In genomic region chr13:97435297-97435682, GRCh38 we compare ENCODE assay signal across 8 cellular contexts. TPM values are rescaled to one million over a fixed set of nuclear protein-coding genes. Genes with fewer than 3 reads are reported as not detected.
DNase-seq lines count a peak whose midpoint lies in the region; ATAC-seq and TF ChIP-seq lines count a peak whose summit lies in the region.

No MANE protein-coding gene starts in this region.

- peaks cover 13% of the 10 kb centered on the region for H3K4me1 ChIP-seq in hepatocyte (ENCODE audit: insufficient read depth)

- peak overlapping the region; percentile 50 for H3K4me3 ChIP-seq in hepatocyte

- no peak for DNase-seq in HFFc6
- DNase-seq in activated B cell treated with CpG ODN at 0.5 μM for 24 hours: no peak
- no peak for DNase-seq in hepatocyte (ENCODE audit: low spot score)
- no peak for DNase-seq in stimulated activated effector memory CD8-positive, alpha-beta T cell treated with anti-CD3 and anti-CD28 coated beads, Interleukin-12 subunit alpha, Interleukin-12 subunit beta, amount 100 ng/mL, for 72 hours (ENCODE audit: low spot score in 2 of 2)
- no peak for DNase-seq in ureter (ENCODE audit: low spot score)
- DNase-seq in glomerular visceral epithelial cell (ENCODE audit: extremely low spot score): no peak
- DNase-seq in head of caudate nucleus: no peak

- no peaks in the 10 kb centered on the region for H3K36me3 ChIP-seq in hepatocyte (replicated peaks; ENCODE audit: insufficient read depth, low read depth)

- H4K20me1 ChIP-seq in hepatocyte (ENCODE audit: insufficient read depth, poor library complexity, severe bottlenecking): peaks cover 5% of the 10 kb centered on the region

- TF ChIP-seq CTCF in HFFc6 (IDR thresholded peaks at IDR 0.05) (no peak), activated B cell treated with CpG ODN at 0.5 μM for 24 hours (IDR thresholded peaks at IDR 0.05) (no peak), hepatocyte (IDR thresholded peaks at IDR 0.05; ENCODE audit: poor library complexity) (no peak)

- no peaks in the 10 kb centered on the region for H3K36me3 Mint-ChIP-seq in HFFc6 (ENCODE audit: low read depth)
- H3K36me3 Mint-ChIP-seq in activated B cell treated with CpG ODN at 0.5 μM for 24 hours (ENCODE audit: low read depth): peaks cover 14% of the 10 kb centered on the region
- peaks cover 17% of the 10 kb centered on the region for H3K36me3 Mint-ChIP-seq in stimulated activated effector memory CD8-positive, alpha-beta T cell treated with anti-CD3 and anti-CD28 coated beads, Interleukin-12 subunit alpha, Interleukin-12 subunit beta, amount 100 ng/mL, for 72 hours

- intact Hi-C loops in activated B cell treated with CpG ODN at 0.5 μM for 24 hours (cut with micrococcal nuclease) (loop anchor here (10.0 kb wide), 1 partner anchor 110 kb away; no protein-coding TSS in a partner anchor), head of caudate nucleus (cut with DNase I) (no loop called here)

- H3K79me2 ChIP-seq in hepatocyte: peaks cover 59% of the 10 kb centered on the region

- CTCF ChIA-PET in activated B cell treated with CpG ODN at 0.5 μM for 24 hours (lab: Charles Lee): no interaction called here

- WGBS in hepatocyte (ENCODE audit: low lambda C conversion rate, missing lambda C conversion rate): 14% methylated on average over 2 of the region's 2 CpGs

- no peaks in the 10 kb centered on the region for H3K9me3 ChIP-seq in hepatocyte (ENCODE audit: low read depth)

- H3K27me3 ChIP-seq in hepatocyte: no peaks in the 10 kb centered on the region

- peak overlapping the region; percentile 99 for H3K4me3 Mint-ChIP-seq in HFFc6
- H3K4me3 Mint-ChIP-seq in activated B cell treated with CpG ODN at 0.5 μM for 24 hours: peak overlapping the region; percentile 92
- peak overlapping the region; percentile 91 for H3K4me3 Mint-ChIP-seq in stimulated activated effector memory CD8-positive, alpha-beta T cell treated with anti-CD3 and anti-CD28 coated beads, Interleukin-12 subunit alpha, Interleukin-12 subunit beta, amount 100 ng/mL, for 72 hours

- H3K27ac ChIP-seq in hepatocyte: peak overlapping the region; percentile 81

- H3K27me3 Mint-ChIP-seq in HFFc6 (ENCODE audit: insufficient read depth): peaks cover 2% of the 10 kb centered on the region; the same call in 1 of the 2 replicates
- no peaks in the 10 kb centered on the region for H3K27me3 Mint-ChIP-seq in activated B cell treated with CpG ODN at 0.5 μM for 24 hours

- POLR2A ChIA-PET in activated B cell treated with CpG ODN at 0.5 μM for 24 hours (lab: Charles Lee): interaction anchor here (0.7 to 5.1 kb wide), 3 partner anchors 13 to 29 kb away, joined by 3 to 84 read pairs (median 3); no protein-coding TSS in a partner anchor

- H3K4me1 Mint-ChIP-seq in HFFc6 (ENCODE audit: low read depth) (peaks cover 36% of the 10 kb centered on the region), activated B cell treated with CpG ODN at 0.5 μM for 24 hours (peaks cover 32% of the 10 kb centered on the region)
- peaks cover 35% of the 10 kb centered on the region for H3K4me1 Mint-ChIP-seq in stimulated activated effector memory CD8-positive, alpha-beta T cell treated with anti-CD3 and anti-CD28 coated beads, Interleukin-12 subunit alpha, Interleukin-12 subunit beta, amount 100 ng/mL, for 72 hours

- peak overlapping the region; percentile 78 for H3K4me2 ChIP-seq in hepatocyte

- H2AFZ ChIP-seq in hepatocyte: peak overlapping the region; percentile 64

- no peak overlapping the region for H3K27ac Mint-ChIP-seq in HFFc6
- peak overlapping the region; percentile 79 for H3K27ac Mint-ChIP-seq in activated B cell treated with CpG ODN at 0.5 μM for 24 hours
- peak overlapping the region; percentile 83 for H3K27ac Mint-ChIP-seq in stimulated activated effector memory CD8-positive, alpha-beta T cell treated with anti-CD3 and anti-CD28 coated beads, Interleukin-12 subunit alpha, Interleukin-12 subunit beta, amount 100 ng/mL, for 72 hours

- H3K9me2 ChIP-seq in hepatocyte (replicated peaks; ENCODE audit: insufficient read depth): no peaks in the 10 kb centered on the region

- ATAC-seq in activated B cell treated with CpG ODN at 0.5 μM for 24 hours (ENCODE audit: low read depth) (no peak), GM21447 (IDR thresholded peaks at IDR 0.05; ENCODE audit: unreplicated experiment) (no peak)
- no peak for ATAC-seq in stimulated activated effector memory CD8-positive, alpha-beta T cell treated with anti-CD3 and anti-CD28 coated beads, Interleukin-12 subunit alpha, Interleukin-12 subunit beta, amount 100 ng/mL, for 72 hours

- no peaks in the 10 kb centered on the region for H3K9me3 Mint-ChIP-seq in HFFc6
- no peaks in the 10 kb centered on the region for H3K9me3 Mint-ChIP-seq in activated B cell treated with CpG ODN at 0.5 μM for 24 hours
- H3K9me3 Mint-ChIP-seq in stimulated activated effector memory CD8-positive, alpha-beta T cell treated with anti-CD3 and anti-CD28 coated beads, Interleukin-12 subunit alpha, Interleukin-12 subunit beta, amount 100 ng/mL, for 72 hours: no peaks in the 10 kb centered on the region

RNA-seq across cellular contexts. Expression of gene RAP2A, which starts 1.3 kb away (rescaled TPM):
- 10 to 100 TPM; 14.7 to 21.6 (median 18.5) TPM for total RNA-seq in HFFc6 (2021; fragmentation: NEBNext Ultra II Directional; extraction: Animal tissue kit (Norgen Biotek cat#: 25700))
- total RNA-seq in activated B cell treated with CpG ODN at 0.5 μM for 24 hours (24.8 and 29.8 TPM in 2 replicates), hepatocyte (36.8 and 41.9 TPM in 2 replicates), ureter (15.1 TPM)
- polyA plus RNA-seq in hepatocyte: 10.3 and 12.1 TPM in 2 replicates
